Comparison of ENCODE assay signal across 27 cellular contexts in genomic region chr11:73496134-73496533, GRCh38.
"Had no signal": no experiment of that assay in that cellular context is flagged by ENCODE, and none has a peak within 500 bp of the region (broad histone marks: within the 10 kb centered on the region; RNA-seq: fewer than 3 reads in every experiment).

No MANE protein-coding gene starts in this region.

- H3K4me3 ChIP-seq: left ventricle myocardium inferior, lung, mucosa of descending colon, pancreas, prostate gland, skin epidermis, stomach, testis, thyroid gland, transverse colon, upper lobe of left lung, vagina had no signal

- H3K27ac ChIP-seq: left ventricle myocardium inferior, pancreas, prostate gland, skin epidermis, stomach, testis, thyroid gland, transverse colon, upper lobe of left lung, vagina had no signal

- ATAC-seq: mucosa of descending colon; naive thymus-derived CD4-positive, alpha-beta T cell; natural killer cell treated with Interleukin-12 subunit alpha and Interleukin-12 subunit beta and Interleukin-15 and Interleukin-18, amount 100 ng/mL, for 72 hours; pancreas; right cardiac atrium; sciatic nerve; stimulated activated naive B cell treated with anti-CD40 and anti-IgM and Interleukin-4, amounts not matched to agents 10 μg/mL and 1 μg/mL and 100 μg/mL, for 72 hours; stimulated activated naive CD8-positive, alpha-beta T cell treated with anti-CD3 and anti-CD28 coated beads, Interleukin-15, Interleukin-2, amounts not matched to agents 100 U/mL and 50 U/mL, for 24 hours had no signal

- H3K27me3 ChIP-seq: pancreas, stomach, testis, thyroid gland, transverse colon, upper lobe of left lung, vagina had no signal

- DNase-seq: islet precursor cell; left ventricle myocardium inferior; midbrain; mucosa of descending colon; naive thymus-derived CD4-positive, alpha-beta T cell; nucleus accumbens; pancreas; posterior cingulate gyrus; retina; right cardiac atrium; stimulated activated CD4-positive, alpha-beta T cell treated with anti-CD3 and anti-CD28 coated beads, Interleukin-12 subunit alpha, Interleukin-12 subunit beta, amount 100 ng/mL, for 4 hours; stimulated activated CD4-positive, alpha-beta T cell treated with anti-CD3 and anti-CD28 coated beads, Interleukin-15, amount 100 ng/mL, for 24 hours; stimulated activated CD4-positive, alpha-beta T cell treated with anti-CD3 and anti-CD28 coated beads, Interleukin-2, amount 100 ng/mL, for 24 hours; stimulated activated CD4-positive, alpha-beta T cell treated with anti-CD3 and anti-CD28 coated beads, Interleukin-4, amount 100 ng/mL, for 1 hour; stimulated activated naive B cell treated with anti-CD40 and anti-IgM and Interleukin-4, amounts not matched to agents 10 μg/mL and 1 μg/mL and 100 μg/mL, for 72 hours; stimulated activated naive CD8-positive, alpha-beta T cell treated with anti-CD3 and anti-CD28 coated beads, Interleukin-15, Interleukin-2, amounts not matched to agents 100 U/mL and 50 U/mL, for 24 hours; stomach; testis; thyroid gland; transverse colon had no signal

- FAIRE-seq: pancreas had no signal

- H3K36me3 ChIP-seq: left ventricle myocardium inferior, pancreas, prostate gland, stomach, thyroid gland, transverse colon, upper lobe of left lung, vagina had no signal

- H3K9me3 ChIP-seq: left ventricle myocardium inferior, mucosa of descending colon, pancreas, prostate gland, stomach, testis, thyroid gland, transverse colon, upper lobe of left lung, vagina had no signal

- H3K4me1 ChIP-seq: pancreas, prostate gland had no signal
